In genomic region chr7:81924494-81924893, GRCh38 we compare ENCODE assay signal across 1 cellular context.
A peak's percentile ranks its signal among the peaks of the same experiment; 100 is the strongest.
TF ChIP-seq lines count a peak whose summit lies in the region.

No MANE protein-coding gene starts in this region.

TF ChIP-seq in GM12878, 131 proteins besides CTCF, POLR2A, EP300 and RAD21 (continued from another document and continues in another):
- TF ChIP-seq FOXM1 (IDR thresholded peaks at IDR 0.05; ENCODE audit: low read depth, low read length) (peak; percentile 77; the same call in 1 of the 2 replicates), SMARCA5 (IDR thresholded peaks at IDR 0.05) (no peak), MTA3 (IDR thresholded peaks at IDR 0.05; ENCODE audit: borderline replicate concordance, low read length) (0 out of 2 replicates have a peak, but pooled peaks have one; percentile 33), WRNIP1 (IDR thresholded peaks at IDR 0.05; ENCODE audit: borderline replicate concordance, low read depth, low read length) (no peak), IRF3 (IDR thresholded peaks at IDR 0.05) (no peak), GABPA (IDR thresholded peaks at IDR 0.05; ENCODE audit: low read depth) (peak; percentile 49; the same call in 1 of the 2 replicates), SMAD5 (IDR thresholded peaks at IDR 0.05; ENCODE audit: low read depth) (no peak), EED (IDR thresholded peaks at IDR 0.05; ENCODE audit: low read depth) (peak; percentile 56), EGR1 (IDR thresholded peaks at IDR 0.05; ENCODE audit: borderline replicate concordance in 1 of 2, low read depth in 2 of 2, low read length in 2 of 2) (no peak), NR2F1 (conservative IDR thresholded peaks at IDR 0.05) (peak; percentile 86), BCL3 (IDR thresholded peaks at IDR 0.05; ENCODE audit: borderline replicate concordance, insufficient read depth, low read depth, low read length, poor library complexity, severe bottlenecking) (peak; percentile 62), IKZF2 (IDR thresholded peaks at IDR 0.05) (peak; percentile 47 to 74; a peak in 3 of 4 replicates), KAT2A (conservative IDR thresholded peaks at IDR 0.05; ENCODE audit: control insufficient read depth, low read depth, low read length) (no peak), POLR2AphosphoS2 (IDR thresholded peaks at IDR 0.05; ENCODE audit: low read depth, low read length) (no peak), ATF3 (IDR thresholded peaks at IDR 0.05; ENCODE audit: borderline replicate concordance, extremely low read depth, low read depth, low read length) (no peak), ZNF217 (IDR thresholded peaks at IDR 0.05) (no peak), MAX (IDR thresholded peaks at IDR 0.05; ENCODE audit: low read depth, low read length) (no peak), BRCA1 (IDR thresholded peaks at IDR 0.05; ENCODE audit: low read depth, low read length) (no peak), BCL11A (IDR thresholded peaks at IDR 0.05; ENCODE audit: low read depth, low read length) (peak; percentile 86), HCFC1 (IDR thresholded peaks at IDR 0.05; ENCODE audit: low read length) (no peak), CEBPB (IDR thresholded peaks at IDR 0.05; ENCODE audit: borderline replicate concordance in 1 of 2, low read depth in 2 of 2, low read length in 2 of 2) (no peak; a peak in 1 of 4 replicates), SIX5 (IDR thresholded peaks at IDR 0.05; ENCODE audit: low read depth, low read length, severe bottlenecking) (no peak), ATF7 (IDR thresholded peaks at IDR 0.05; ENCODE audit: low read depth) (peak; percentile 95), SKIL (IDR thresholded peaks at IDR 0.05; ENCODE audit: low read depth, poor library complexity, severe bottlenecking) (no peak), CEBPZ (IDR thresholded peaks at IDR 0.05; ENCODE audit: low read depth, low read length) (no peak), BHLHE40 (IDR thresholded peaks at IDR 0.05; ENCODE audit: borderline replicate concordance in 1 of 2, low read depth in 2 of 2, low read length in 1 of 2) (peak in 1 of 2 experiments; percentile 39; a peak in 1 of 4 replicates), NBN (IDR thresholded peaks at IDR 0.05) (no peak), JUNB (IDR thresholded peaks at IDR 0.05) (peak; percentile 90), USF1 (IDR thresholded peaks at IDR 0.05; ENCODE audit: borderline replicate concordance, extremely low read length, insufficient read depth, low read depth, low read length) (no peak), ELK1 (IDR thresholded peaks at IDR 0.05; ENCODE audit: low read depth, low read length) (no peak), ETV6 (conservative IDR thresholded peaks at IDR 0.05 in 1 of 2, IDR thresholded peaks at IDR 0.05 in 1 of 2; ENCODE audit: borderline replicate concordance in 1 of 2, low read depth in 1 of 2) (peak in 1 of 2 experiments; percentile 33; a peak in 2 of 4 replicates), NFYA (IDR thresholded peaks at IDR 0.05; ENCODE audit: borderline replicate concordance, low read depth, low read length) (no peak), MYC (IDR thresholded peaks at IDR 0.05; ENCODE audit: insufficient read depth, insufficient read length, insufficient replicate concordance, low read length, severe bottlenecking) (no peak), SIN3A (IDR thresholded peaks at IDR 0.05; ENCODE audit: low read depth, low read length) (no peak), JUND (IDR thresholded peaks at IDR 0.05; ENCODE audit: low read depth, low read length) (no peak), PAX8 (IDR thresholded peaks at IDR 0.05) (no peak), NFIC (IDR thresholded peaks at IDR 0.05; ENCODE audit: low read depth, low read length) (peak; percentile 89; the same call in 1 of the 2 replicates), SUPT20H (IDR thresholded peaks at IDR 0.05; ENCODE audit: borderline replicate concordance, control insufficient read depth, low read depth, low read length) (no peak), TARDBP (IDR thresholded peaks at IDR 0.05; ENCODE audit: borderline replicate concordance) (no peak), CHD4 (IDR thresholded peaks at IDR 0.05) (no peak), HDAC6 (IDR thresholded peaks at IDR 0.05; ENCODE audit: unreplicated experiment) (no peak), BCLAF1 (IDR thresholded peaks at IDR 0.05) (no peak), E4F1 (IDR thresholded peaks at IDR 0.05; ENCODE audit: borderline replicate concordance, partially characterized antibody) (no peak), IRF4 (IDR thresholded peaks at IDR 0.05; ENCODE audit: low read depth, low read length) (peak; percentile 17; the same call in 1 of the 2 replicates), POLR2AphosphoS5 (IDR thresholded peaks at IDR 0.05; ENCODE audit: low read length) (no peak), TCF3 (IDR thresholded peaks at IDR 0.05; ENCODE audit: borderline replicate concordance, insufficient read depth, low read depth, low read length) (no peak), YBX1 (IDR thresholded peaks at IDR 0.05) (no peak), ZNF274 (IDR thresholded peaks at IDR 0.05; ENCODE audit: insufficient read depth, insufficient read length) (no peak), MXI1 (IDR thresholded peaks at IDR 0.05; ENCODE audit: low read depth, low read length) (no peak), EZH2 (IDR thresholded peaks at IDR 0.05; ENCODE audit: borderline replicate concordance, control insufficient read depth, low read depth, low read length) (no peak), CBX3 (IDR thresholded peaks at IDR 0.05; ENCODE audit: borderline replicate concordance, low read depth) (no peak), NR2C1 (IDR thresholded peaks at IDR 0.05) (no peak), SUZ12 (IDR thresholded peaks at IDR 0.05; ENCODE audit: unreplicated experiment) (no peak), TBL1XR1 (IDR thresholded peaks at IDR 0.05; ENCODE audit: low read depth, low read length) (no peak), NRF1 (conservative IDR thresholded peaks at IDR 0.05; ENCODE audit: low read depth, low read length) (no peak)
